ENCODE assay signal across 3 cellular contexts in the genomic region with DNA sequence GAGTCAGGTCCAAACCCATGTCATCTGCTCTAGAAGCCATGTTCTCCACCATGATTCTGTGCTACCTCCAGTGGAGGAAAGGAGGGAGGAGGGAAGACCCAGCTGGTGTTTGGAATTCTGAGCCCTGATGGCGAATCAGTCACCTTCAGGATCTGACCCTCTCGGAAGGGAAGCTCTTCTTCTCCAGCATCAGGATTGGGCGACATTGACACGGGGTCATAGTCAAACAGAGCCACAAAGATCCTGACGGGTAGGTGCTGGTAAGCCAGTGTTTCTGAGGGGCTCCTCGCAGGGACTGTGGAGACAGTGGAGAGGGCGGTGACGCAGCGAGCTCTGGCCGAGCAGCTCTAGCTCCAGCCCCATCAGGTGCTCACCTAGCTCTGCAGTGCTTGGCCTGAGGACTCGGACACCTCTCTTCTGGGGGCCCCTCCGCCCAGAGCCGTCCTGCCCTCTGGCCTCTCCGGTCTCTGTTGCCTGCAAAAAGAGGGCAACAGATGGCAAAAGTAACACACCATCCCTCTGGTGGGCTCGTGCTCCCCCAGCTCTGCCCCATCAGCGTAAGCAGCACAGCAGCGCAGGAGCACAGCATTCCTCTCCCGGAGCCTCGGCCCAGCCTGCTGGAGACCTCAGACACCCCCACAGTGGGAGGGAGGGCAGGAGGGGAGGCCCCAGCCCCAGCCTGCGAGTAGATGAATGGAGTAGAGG.
TF ChIP-seq lines count a peak whose summit lies in the region.

No MANE protein-coding gene starts in this region.

TF ChIP-seq in SK-N-SH, 30 proteins besides CTCF, POLR2A, EP300 and RAD21:
- TF ChIP-seq FOSL2 (IDR thresholded peaks at IDR 0.05; ENCODE audit: borderline replicate concordance, low read depth) (no peak), SIN3A (IDR thresholded peaks at IDR 0.05; ENCODE audit: borderline replicate concordance, low read depth, low read length) (no peak), GATA2 (CRISPR knock-in tag; IDR thresholded peaks at IDR 0.05) (no peak), NFIC (IDR thresholded peaks at IDR 0.05; ENCODE audit: borderline replicate concordance) (no peak), RFX5 (IDR thresholded peaks at IDR 0.05; ENCODE audit: low read length) (no peak), FOXM1 (IDR thresholded peaks at IDR 0.05; ENCODE audit: low read depth) (no peak), MEF2A (IDR thresholded peaks at IDR 0.05; ENCODE audit: borderline replicate concordance, low read depth) (no peak), EZH2phosphoT487 (IDR thresholded peaks at IDR 0.05; ENCODE audit: borderline replicate concordance, low read depth) (no peak), GABPA (IDR thresholded peaks at IDR 0.05; ENCODE audit: low read depth) (no peak), IRF3 (IDR thresholded peaks at IDR 0.05; ENCODE audit: low read depth, low read length) (no peak), YY1 (IDR thresholded peaks at IDR 0.05; ENCODE audit: low read depth) (no peak), JUND (IDR thresholded peaks at IDR 0.05) (no peak), SMC3 (IDR thresholded peaks at IDR 0.05; ENCODE audit: low read depth, low read length) (no peak), ZBTB33 (IDR thresholded peaks at IDR 0.05; ENCODE audit: borderline replicate concordance, low read depth) (no peak)
- TF ChIP-seq, protein P1, sequence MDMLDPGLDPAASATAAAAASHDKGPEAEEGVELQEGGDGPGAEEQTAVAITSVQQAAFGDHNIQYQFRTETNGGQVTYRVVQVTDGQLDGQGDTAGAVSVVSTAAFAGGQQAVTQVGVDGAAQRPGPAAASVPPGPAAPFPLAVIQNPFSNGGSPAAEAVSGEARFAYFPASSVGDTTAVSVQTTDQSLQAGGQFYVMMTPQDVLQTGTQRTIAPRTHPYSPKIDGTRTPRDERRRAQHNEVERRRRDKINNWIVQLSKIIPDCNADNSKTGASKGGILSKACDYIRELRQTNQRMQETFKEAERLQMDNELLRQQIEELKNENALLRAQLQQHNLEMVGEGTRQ (IDR thresholded peaks at IDR 0.05; ENCODE audit: borderline replicate concordance, low read depth, low read length) = no peak

TF ChIP-seq in SK-N-SH treated with all-trans-retinoic acid at 6 μM for 48 hours, 23 proteins besides CTCF, POLR2A, EP300 and RAD21:
- no peak for TF ChIP-seq ISL1 (CRISPR knock-in tag; IDR thresholded peaks at IDR 0.05)
- no peak for TF ChIP-seq ZC3H10 (CRISPR knock-in tag; IDR thresholded peaks at IDR 0.05)
- TF ChIP-seq, protein P2, sequence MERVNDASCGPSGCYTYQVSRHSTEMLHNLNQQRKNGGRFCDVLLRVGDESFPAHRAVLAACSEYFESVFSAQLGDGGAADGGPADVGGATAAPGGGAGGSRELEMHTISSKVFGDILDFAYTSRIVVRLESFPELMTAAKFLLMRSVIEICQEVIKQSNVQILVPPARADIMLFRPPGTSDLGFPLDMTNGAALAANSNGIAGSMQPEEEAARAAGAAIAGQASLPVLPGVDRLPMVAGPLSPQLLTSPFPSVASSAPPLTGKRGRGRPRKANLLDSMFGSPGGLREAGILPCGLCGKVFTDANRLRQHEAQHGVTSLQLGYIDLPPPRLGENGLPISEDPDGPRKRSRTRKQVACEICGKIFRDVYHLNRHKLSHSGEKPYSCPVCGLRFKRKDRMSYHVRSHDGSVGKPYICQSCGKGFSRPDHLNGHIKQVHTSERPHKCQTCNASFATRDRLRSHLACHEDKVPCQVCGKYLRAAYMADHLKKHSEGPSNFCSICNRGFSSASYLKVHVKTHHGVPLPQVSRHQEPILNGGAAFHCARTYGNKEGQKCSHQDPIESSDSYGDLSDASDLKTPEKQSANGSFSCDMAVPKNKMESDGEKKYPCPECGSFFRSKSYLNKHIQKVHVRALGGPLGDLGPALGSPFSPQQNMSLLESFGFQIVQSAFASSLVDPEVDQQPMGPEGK (CRISPR knock-in tag; IDR thresholded peaks at IDR 0.05; ENCODE audit: borderline replicate concordance) = no peak
- no peak for TF ChIP-seq ZNF565 (CRISPR knock-in tag; conservative IDR thresholded peaks at IDR 0.05; ENCODE audit: low read depth)
- TF ChIP-seq SNAI2 (CRISPR knock-in tag; IDR thresholded peaks at IDR 0.05) = no peak
- no peak for TF ChIP-seq ZNF8 (CRISPR knock-in tag; IDR thresholded peaks at IDR 0.05)
- no peak for TF ChIP-seq ESRRG (CRISPR knock-in tag; IDR thresholded peaks at IDR 0.05)

TF ChIP-seq in WTC11, 78 proteins besides CTCF, POLR2A, EP300 and RAD21:
- TF ChIP-seq HMGA2 (CRISPR knock-in tag; IDR thresholded peaks at IDR 0.05) (no peak), SMAD3 (CRISPR knock-in tag; IDR thresholded peaks at IDR 0.05; ENCODE audit: borderline replicate concordance) (0 out of 2 replicates have a peak, but pooled peaks have one; percentile 8)
